In genomic region chr22:27480487-27480886, GRCh38 we compare ENCODE assay signal across 18 cellular contexts.
A peak's percentile ranks its signal among the peaks of the same experiment; 100 is the strongest.
DNase-seq lines count a peak whose midpoint lies in the region; ATAC-seq and TF ChIP-seq lines count a peak whose summit lies in the region.
"Had no signal": no experiment of that assay in that cellular context is flagged by ENCODE, and none has a peak within 500 bp of the region (broad histone marks: within the 10 kb centered on the region; RNA-seq: fewer than 3 reads in every experiment).

No MANE protein-coding gene starts in this region.

- H3K4me2 ChIP-seq in hepatocyte, result no peak overlapping the region

- H4K20me1 ChIP-seq in hepatocyte (ENCODE audit: insufficient read depth, poor library complexity, severe bottlenecking), result no peaks in the 10 kb centered on the region

- H3K4me3 ChIP-seq in hepatocyte, result no peak overlapping the region
- H3K4me3 ChIP-seq: gastrocnemius medialis, lung, psoas muscle had no signal

- no peaks in the 10 kb centered on the region for H3K36me3 ChIP-seq in hepatocyte (replicated peaks; ENCODE audit: insufficient read depth, low read depth)
- H3K36me3 ChIP-seq: gastrocnemius medialis had no signal

- H3K9me3 ChIP-seq in hepatocyte (ENCODE audit: low read depth), result no peaks in the 10 kb centered on the region
- H3K9me3 ChIP-seq: gastrocnemius medialis, psoas muscle had no signal

- H3K27me3 ChIP-seq in hepatocyte, result no peaks in the 10 kb centered on the region

- WGBS in hepatocyte (ENCODE audit: low lambda C conversion rate, missing lambda C conversion rate), result 27% methylated on average over 9 of the region's 9 CpGs

- peak; percentile 58 for DNase-seq in HT1080 (ENCODE audit: low read depth)
- DNase-seq in NCI-H345 (lab: John Stamatoyannopoulos, UW), result peak; percentile 72
- peak; percentile 42 for DNase-seq in hepatocyte (ENCODE audit: low spot score)
- peak; percentile 90 for DNase-seq in pons (ENCODE audit: low spot score)
- no peak for DNase-seq in 8988T
- DNase-seq in NOMO-1 treated with dmso at 0.1 percent for 144 hours (lab: John Stamatoyannopoulos, UW; ENCODE audit: unreplicated experiment), result no peak
- DNase-seq: effector CD8-positive, alpha-beta T cell; gastrocnemius medialis; GDM1; Kasumi-1; NCI-H446 treated with DMSO at 0.1 percent for 48 hours; psoas muscle; SHP77; stimulated activated CD4-positive, alpha-beta T cell treated with anti-CD3 and anti-CD28 coated beads, Interleukin-4, amount 100 ng/mL, for 1 hour; stimulated activated naive CD4-positive, alpha-beta T cell had no signal

- no peaks in the 10 kb centered on the region for H3K79me2 ChIP-seq in hepatocyte

- peaks cover 23% of the 10 kb centered on the region for H3K4me1 ChIP-seq in hepatocyte (ENCODE audit: insufficient read depth)
- H3K4me1 ChIP-seq: gastrocnemius medialis, psoas muscle had no signal

- H2AFZ ChIP-seq in hepatocyte, result no peak overlapping the region

- no peak for ATAC-seq in HG03045 (IDR thresholded peaks at IDR 0.05; ENCODE audit: unreplicated experiment)
- no peak for ATAC-seq in activated CD4-positive, CD25-positive, alpha-beta regulatory T cell treated with anti-CD3 and anti-CD28 coated beads, Interleukin-2, amount 50 U/mL, for 24 hours
- ATAC-seq: gastrocnemius medialis, psoas muscle had no signal

- no peaks in the 10 kb centered on the region for H3K9me2 ChIP-seq in hepatocyte (replicated peaks; ENCODE audit: insufficient read depth)

- H3K27ac ChIP-seq in hepatocyte, result peak overlapping the region; percentile 39
- H3K27ac ChIP-seq: gastrocnemius medialis, psoas muscle had no signal

- no peak for TF ChIP-seq CTCF in hepatocyte (IDR thresholded peaks at IDR 0.05; ENCODE audit: poor library complexity)

Comparison
In these comparisons a context has a peak if more than half of its experiments do, and no peak if none do; other contexts are left out.
1. DNase-seq: peak in HT1080 (single experiment), NCI-H345 (single experiment), hepatocyte (single experiment) and pons (single experiment); none in 8988T (single experiment) and NOMO-1 treated with dmso at 0.1 percent for 144 hours (single experiment).